ENCODE assay signal across 10 cellular contexts in the genomic region with DNA sequence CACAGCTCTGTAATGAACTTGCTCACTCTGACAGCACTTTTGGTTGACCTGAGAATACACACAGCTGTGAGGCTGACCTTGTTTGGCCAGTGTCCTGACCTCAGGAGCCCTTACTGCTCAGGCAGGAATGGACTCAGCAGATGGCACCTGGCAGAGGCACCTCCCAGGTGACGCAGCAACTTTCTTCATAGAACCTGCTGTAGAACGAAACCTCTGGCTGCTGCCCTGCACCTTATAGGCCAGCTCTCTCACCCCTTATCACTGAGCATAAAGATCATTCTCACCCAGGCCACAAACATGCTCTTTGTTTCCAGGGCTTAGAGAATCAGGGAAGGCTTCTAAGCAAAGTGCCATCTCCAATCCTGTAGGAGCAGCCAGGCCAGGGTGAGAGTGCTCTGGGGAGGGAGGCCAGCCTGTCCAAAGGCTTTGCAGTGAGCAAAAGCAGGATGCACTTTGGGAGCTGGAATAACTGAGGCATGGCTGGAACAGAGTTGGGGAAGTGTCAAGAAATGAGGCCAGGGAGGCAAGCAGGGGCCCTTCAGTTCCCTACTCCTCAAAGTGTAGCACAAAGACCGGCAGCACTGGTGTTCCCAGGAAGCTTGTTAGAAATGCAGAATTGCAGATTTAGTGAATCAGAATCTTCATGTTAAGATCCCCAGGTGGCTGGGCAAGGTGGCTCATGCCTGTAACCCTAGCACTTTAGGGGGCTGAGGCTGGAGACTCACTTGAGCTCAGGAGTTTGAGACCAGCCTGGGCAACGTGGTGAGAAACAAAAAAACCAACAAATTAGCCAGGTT. TPM values are rescaled to one million over a fixed set of nuclear protein-coding genes. Genes with fewer than 3 reads are reported as not detected.
DNase-seq lines count a peak whose midpoint lies in the region; ATAC-seq and TF ChIP-seq lines count a peak whose summit lies in the region.
"Had no signal": no experiment of that assay in that cellular context is flagged by ENCODE, and none has a peak within 500 bp of the region (broad histone marks: within the 10 kb centered on the region; RNA-seq: fewer than 3 reads in every experiment).

No MANE protein-coding gene starts in this region.

- H3K4me3 ChIP-seq in WERI-Rb-1 (ENCODE audit: low read depth, low read length) (no peak overlapping the region), skeletal muscle satellite cell (ENCODE audit: low read length) (no peak overlapping the region)

- H3K27ac ChIP-seq in WERI-Rb-1: no peak overlapping the region

- peak overlapping the region; percentile 56 for H3K4me2 ChIP-seq in skeletal muscle satellite cell (ENCODE audit: low read length)

- no peak for TF ChIP-seq CTCF in WERI-Rb-1 (IDR thresholded peaks at IDR 0.05; ENCODE audit: low read depth, low read length)

- H3K9me3 ChIP-seq in WERI-Rb-1 (ENCODE audit: severe bottlenecking) (no peaks in the 10 kb centered on the region), skeletal muscle satellite cell (replicated peaks; ENCODE audit: low read length) (no peaks in the 10 kb centered on the region)

- H3K4me1 ChIP-seq in skeletal muscle satellite cell (ENCODE audit: control insufficient read depth, insufficient read depth, low read length): peaks cover 27% of the 10 kb centered on the region

- peak; percentile 54 for ATAC-seq in GM18520 (IDR thresholded peaks at IDR 0.05; ENCODE audit: unreplicated experiment)

- H3K36me3 ChIP-seq in WERI-Rb-1: no peaks in the 10 kb centered on the region
- H3K36me3 ChIP-seq in skeletal muscle satellite cell (ENCODE audit: insufficient read depth, low read length): no peaks in the 10 kb centered on the region

- H3K9ac ChIP-seq in skeletal muscle satellite cell (ENCODE audit: low read depth, low read length): peak overlapping the region; percentile 8

- H3K27me3 ChIP-seq in WERI-Rb-1 (ENCODE audit: insufficient read depth, low read depth, severe bottlenecking): no peaks in the 10 kb centered on the region
- no peaks in the 10 kb centered on the region for H3K27me3 ChIP-seq in skeletal muscle satellite cell (ENCODE audit: control insufficient read depth, insufficient read depth, low read length)

- peak; percentile 56 for DNase-seq in WERI-Rb-1
- peak; percentile 31 for DNase-seq in iPS-NIHi11 (ENCODE audit: low spot score)
- DNase-seq in NCI-H524 treated with DMSO at 0.1 percent for 48 hours (lab: John Stamatoyannopoulos, UW): no peak
- no peak for DNase-seq in glomerular visceral epithelial cell (ENCODE audit: extremely low spot score)
- no peak for DNase-seq in SHP77 treated with DMSO at 0.1 percent for 48 hours (lab: John Stamatoyannopoulos, UW)
- DNase-seq in activated gamma-delta T cell (lab: John Stamatoyannopoulos, UW): no peak
- DNase-seq: activated CD4-positive, CD25-positive, alpha-beta regulatory T cell; NCI-H526 treated with DMSO at 0.1 percent for 48 hours had no signal

RNA-seq across cellular contexts. Expression of a gene that starts 13.3 kb away (rescaled TPM):
- total RNA-seq in skeletal muscle satellite cell (2012; rRNA removed): 9.6 TPM in 2 replicates

Comparison
In these comparisons a context has a peak if more than half of its experiments do, and no peak if none do; other contexts are left out.
1. DNase-seq: peak in WERI-Rb-1 (single experiment) and iPS-NIHi11 (single experiment); none in NCI-H524 treated with DMSO at 0.1 percent for 48 hours (single experiment), glomerular visceral epithelial cell (single experiment), SHP77 treated with DMSO at 0.1 percent for 48 hours (single experiment) and activated gamma-delta T cell (single experiment).